ENCODE assay signal across 1 cellular context in the genomic region with DNA sequence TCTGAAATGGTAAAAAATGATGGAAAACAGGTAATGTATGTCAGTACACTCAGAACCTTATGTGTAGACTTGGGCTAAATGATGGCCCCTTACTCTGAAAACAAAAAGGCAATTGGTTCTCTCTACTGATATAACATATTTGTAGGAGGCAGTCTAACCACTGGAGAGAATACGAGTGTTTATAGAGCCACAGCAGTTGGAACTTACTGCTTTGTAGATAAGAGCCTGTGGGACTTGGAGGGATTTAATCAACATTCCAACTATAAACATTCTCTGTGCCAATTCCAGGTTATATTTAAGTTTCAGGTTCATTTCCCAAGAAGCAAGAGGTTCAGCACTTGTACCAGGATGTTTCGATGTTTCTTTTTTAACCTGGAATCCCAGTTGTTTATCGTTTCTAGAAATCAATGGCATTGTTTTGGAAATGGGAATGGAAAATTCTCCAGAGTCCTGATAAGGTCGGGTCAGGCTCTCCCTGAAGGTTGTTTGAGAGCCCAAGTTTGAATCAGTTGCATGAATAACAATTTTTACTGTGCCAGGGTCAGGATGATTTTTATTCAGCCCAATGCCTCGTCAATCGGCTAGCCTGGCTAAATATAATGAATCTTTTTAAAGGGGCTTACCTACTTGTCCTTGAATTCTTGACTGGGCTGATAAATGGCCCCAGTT.
TF ChIP-seq lines count a peak whose summit lies in the region.

No MANE protein-coding gene starts in this region.

TF ChIP-seq in H1, 55 proteins besides CTCF, POLR2A, EP300 and RAD21 (continued from another document):
- TF ChIP-seq CREB1 (IDR thresholded peaks at IDR 0.05) (no peak), SRF (IDR thresholded peaks at IDR 0.05; ENCODE audit: low read depth, low read length) (no peak), POU5F1 (IDR thresholded peaks at IDR 0.05; ENCODE audit: low read depth, low read length) (no peak), SIX5 (IDR thresholded peaks at IDR 0.05; ENCODE audit: low read depth, low read length) (no peak), TCF12 (IDR thresholded peaks at IDR 0.05; ENCODE audit: low read depth, low read length) (no peak), E2F6 (IDR thresholded peaks at IDR 0.05) (no peak)
- TF ChIP-seq, protein P1, sequence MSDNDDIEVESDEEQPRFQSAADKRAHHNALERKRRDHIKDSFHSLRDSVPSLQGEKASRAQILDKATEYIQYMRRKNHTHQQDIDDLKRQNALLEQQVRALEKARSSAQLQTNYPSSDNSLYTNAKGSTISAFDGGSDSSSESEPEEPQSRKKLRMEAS (IDR thresholded peaks at IDR 0.05): no peak
- TF ChIP-seq, protein P2, sequence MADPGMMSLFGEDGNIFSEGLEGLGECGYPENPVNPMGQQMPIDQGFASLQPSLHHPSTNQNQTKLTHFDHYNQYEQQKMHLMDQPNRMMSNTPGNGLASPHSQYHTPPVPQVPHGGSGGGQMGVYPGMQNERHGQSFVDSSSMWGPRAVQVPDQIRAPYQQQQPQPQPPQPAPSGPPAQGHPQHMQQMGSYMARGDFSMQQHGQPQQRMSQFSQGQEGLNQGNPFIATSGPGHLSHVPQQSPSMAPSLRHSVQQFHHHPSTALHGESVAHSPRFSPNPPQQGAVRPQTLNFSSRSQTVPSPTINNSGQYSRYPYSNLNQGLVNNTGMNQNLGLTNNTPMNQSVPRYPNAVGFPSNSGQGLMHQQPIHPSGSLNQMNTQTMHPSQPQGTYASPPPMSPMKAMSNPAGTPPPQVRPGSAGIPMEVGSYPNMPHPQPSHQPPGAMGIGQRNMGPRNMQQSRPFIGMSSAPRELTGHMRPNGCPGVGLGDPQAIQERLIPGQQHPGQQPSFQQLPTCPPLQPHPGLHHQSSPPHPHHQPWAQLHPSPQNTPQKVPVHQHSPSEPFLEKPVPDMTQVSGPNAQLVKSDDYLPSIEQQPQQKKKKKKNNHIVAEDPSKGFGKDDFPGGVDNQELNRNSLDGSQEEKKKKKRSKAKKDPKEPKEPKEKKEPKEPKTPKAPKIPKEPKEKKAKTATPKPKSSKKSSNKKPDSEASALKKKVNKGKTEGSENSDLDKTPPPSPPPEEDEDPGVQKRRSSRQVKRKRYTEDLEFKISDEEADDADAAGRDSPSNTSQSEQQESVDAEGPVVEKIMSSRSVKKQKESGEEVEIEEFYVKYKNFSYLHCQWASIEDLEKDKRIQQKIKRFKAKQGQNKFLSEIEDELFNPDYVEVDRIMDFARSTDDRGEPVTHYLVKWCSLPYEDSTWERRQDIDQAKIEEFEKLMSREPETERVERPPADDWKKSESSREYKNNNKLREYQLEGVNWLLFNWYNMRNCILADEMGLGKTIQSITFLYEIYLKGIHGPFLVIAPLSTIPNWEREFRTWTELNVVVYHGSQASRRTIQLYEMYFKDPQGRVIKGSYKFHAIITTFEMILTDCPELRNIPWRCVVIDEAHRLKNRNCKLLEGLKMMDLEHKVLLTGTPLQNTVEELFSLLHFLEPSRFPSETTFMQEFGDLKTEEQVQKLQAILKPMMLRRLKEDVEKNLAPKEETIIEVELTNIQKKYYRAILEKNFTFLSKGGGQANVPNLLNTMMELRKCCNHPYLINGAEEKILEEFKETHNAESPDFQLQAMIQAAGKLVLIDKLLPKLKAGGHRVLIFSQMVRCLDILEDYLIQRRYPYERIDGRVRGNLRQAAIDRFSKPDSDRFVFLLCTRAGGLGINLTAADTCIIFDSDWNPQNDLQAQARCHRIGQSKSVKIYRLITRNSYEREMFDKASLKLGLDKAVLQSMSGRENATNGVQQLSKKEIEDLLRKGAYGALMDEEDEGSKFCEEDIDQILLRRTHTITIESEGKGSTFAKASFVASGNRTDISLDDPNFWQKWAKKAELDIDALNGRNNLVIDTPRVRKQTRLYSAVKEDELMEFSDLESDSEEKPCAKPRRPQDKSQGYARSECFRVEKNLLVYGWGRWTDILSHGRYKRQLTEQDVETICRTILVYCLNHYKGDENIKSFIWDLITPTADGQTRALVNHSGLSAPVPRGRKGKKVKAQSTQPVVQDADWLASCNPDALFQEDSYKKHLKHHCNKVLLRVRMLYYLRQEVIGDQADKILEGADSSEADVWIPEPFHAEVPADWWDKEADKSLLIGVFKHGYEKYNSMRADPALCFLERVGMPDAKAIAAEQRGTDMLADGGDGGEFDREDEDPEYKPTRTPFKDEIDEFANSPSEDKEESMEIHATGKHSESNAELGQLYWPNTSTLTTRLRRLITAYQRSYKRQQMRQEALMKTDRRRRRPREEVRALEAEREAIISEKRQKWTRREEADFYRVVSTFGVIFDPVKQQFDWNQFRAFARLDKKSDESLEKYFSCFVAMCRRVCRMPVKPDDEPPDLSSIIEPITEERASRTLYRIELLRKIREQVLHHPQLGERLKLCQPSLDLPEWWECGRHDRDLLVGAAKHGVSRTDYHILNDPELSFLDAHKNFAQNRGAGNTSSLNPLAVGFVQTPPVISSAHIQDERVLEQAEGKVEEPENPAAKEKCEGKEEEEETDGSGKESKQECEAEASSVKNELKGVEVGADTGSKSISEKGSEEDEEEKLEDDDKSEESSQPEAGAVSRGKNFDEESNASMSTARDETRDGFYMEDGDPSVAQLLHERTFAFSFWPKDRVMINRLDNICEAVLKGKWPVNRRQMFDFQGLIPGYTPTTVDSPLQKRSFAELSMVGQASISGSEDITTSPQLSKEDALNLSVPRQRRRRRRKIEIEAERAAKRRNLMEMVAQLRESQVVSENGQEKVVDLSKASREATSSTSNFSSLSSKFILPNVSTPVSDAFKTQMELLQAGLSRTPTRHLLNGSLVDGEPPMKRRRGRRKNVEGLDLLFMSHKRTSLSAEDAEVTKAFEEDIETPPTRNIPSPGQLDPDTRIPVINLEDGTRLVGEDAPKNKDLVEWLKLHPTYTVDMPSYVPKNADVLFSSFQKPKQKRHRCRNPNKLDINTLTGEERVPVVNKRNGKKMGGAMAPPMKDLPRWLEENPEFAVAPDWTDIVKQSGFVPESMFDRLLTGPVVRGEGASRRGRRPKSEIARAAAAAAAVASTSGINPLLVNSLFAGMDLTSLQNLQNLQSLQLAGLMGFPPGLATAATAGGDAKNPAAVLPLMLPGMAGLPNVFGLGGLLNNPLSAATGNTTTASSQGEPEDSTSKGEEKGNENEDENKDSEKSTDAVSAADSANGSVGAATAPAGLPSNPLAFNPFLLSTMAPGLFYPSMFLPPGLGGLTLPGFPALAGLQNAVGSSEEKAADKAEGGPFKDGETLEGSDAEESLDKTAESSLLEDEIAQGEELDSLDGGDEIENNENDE (IDR thresholded peaks at IDR 0.05; ENCODE audit: insufficient replicate concordance, low read length): no peak
